23 cellular contexts compared by ENCODE assay signal in the genomic region with DNA sequence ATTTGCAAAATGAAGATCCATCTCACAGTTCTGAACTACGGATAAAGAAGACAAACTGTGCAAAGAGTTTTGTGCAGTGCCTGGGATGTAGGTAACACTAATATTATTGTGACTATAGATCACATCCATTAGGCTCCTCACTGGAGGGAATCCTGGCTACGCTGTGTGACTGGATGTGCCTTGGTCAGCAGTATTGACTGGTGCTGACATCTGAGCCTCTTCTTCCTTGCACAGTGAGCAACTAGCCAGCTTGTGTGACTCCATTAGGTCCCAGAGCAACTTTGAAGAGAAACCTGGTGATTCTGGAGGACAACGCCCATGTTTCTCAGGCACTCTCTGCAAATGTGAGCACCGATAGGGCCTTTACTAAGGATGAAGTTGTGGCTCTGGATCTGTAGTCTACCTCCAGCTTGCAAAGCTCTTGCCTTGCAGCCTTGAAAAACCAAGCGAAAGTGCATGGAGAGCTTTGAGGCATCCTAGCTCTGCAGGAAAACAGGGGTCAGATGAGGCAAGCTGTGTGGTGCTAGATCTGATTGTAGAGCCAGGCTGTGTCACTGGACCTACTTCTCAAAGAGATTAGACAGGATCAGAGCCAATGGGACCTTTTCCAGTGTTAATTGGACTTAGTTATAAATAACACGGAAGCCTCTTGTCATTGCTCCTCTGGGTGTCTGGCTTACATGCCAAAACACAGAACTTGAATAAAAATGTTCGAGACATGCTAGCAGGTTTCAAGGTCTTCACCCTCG.
DNase-seq lines count a peak whose midpoint lies in the region; ATAC-seq, FAIRE-seq and TF ChIP-seq lines count a peak whose summit lies in the region.
"Had no signal": no experiment of that assay in that cellular context is flagged by ENCODE, and none has a peak within 500 bp of the region (broad histone marks: within the 10 kb centered on the region; RNA-seq: fewer than 3 reads in every experiment).

No MANE protein-coding gene starts in this region.

- no peak overlapping the region for H3K4ac ChIP-seq in mesenchymal stem cell (ENCODE audit: low read depth in 1 of 2, low read length in 2 of 2)

- H3K4me2 ChIP-seq in BLaER1, result peak overlapping the region; percentile 55
- H3K4me2 ChIP-seq in parathyroid adenoma (ENCODE audit: low read length), result no peak overlapping the region
- H3K4me2 ChIP-seq in mesenchymal stem cell (ENCODE audit: low read length, poor library complexity, severe bottlenecking), result no peak overlapping the region

- H3K27me3 ChIP-seq in BLaER1 (no peaks in the 10 kb centered on the region), foreskin keratinocyte (no peaks in the 10 kb centered on the region), parathyroid adenoma (ENCODE audit: control insufficient read depth, insufficient read depth, low read length) (no peaks in the 10 kb centered on the region), mesenchymal stem cell (ENCODE audit: control insufficient read depth in 1 of 2, insufficient read depth in 1 of 2, low read length in 2 of 2) (no peaks in the 10 kb centered on the region)
- H3K27me3 ChIP-seq: left lung had no signal

- no peak overlapping the region for H3K18ac ChIP-seq in mesenchymal stem cell (ENCODE audit: low read depth in 1 of 2, low read length in 2 of 2)

- H3K9me3 Mint-ChIP-seq in progenitor cell of endocrine pancreas (ENCODE audit: low read depth), result no peaks in the 10 kb centered on the region
- H3K9me3 Mint-ChIP-seq: activated B cell treated with CpG ODN at 0.5 μM for 24 hours; central memory CD8-positive, alpha-beta T cell; dendritic cell treated with granulocyte-macrophage colony-stimulating factor and Interleukin-4, amounts not matched to agents 40 ng/mL and 50 ng/mL, for 4 days had no signal

- no peak overlapping the region for H3K23ac ChIP-seq in mesenchymal stem cell (ENCODE audit: low read length in 2 of 2)

- no peak overlapping the region for H3K4me3 Mint-ChIP-seq in progenitor cell of endocrine pancreas (ENCODE audit: low read depth)
- H3K4me3 Mint-ChIP-seq: activated B cell treated with CpG ODN at 0.5 μM for 24 hours; activated CD8-positive, alpha-beta memory T cell treated with anti-CD3 and anti-CD28 coated beads, Interleukin-2, amount 10 ng/mL, durations not matched to agents 7 days and 5 days; central memory CD8-positive, alpha-beta T cell; dendritic cell treated with granulocyte-macrophage colony-stimulating factor and Interleukin-4, amounts not matched to agents 40 ng/mL and 50 ng/mL, for 4 days; naive thymus-derived CD4-positive, alpha-beta T cell had no signal

- H3K27ac ChIP-seq in BLaER1, result no peak overlapping the region
- peak overlapping the region; percentile 81 for H3K27ac ChIP-seq in foreskin keratinocyte
- H3K27ac ChIP-seq in parathyroid adenoma, result no peak overlapping the region
- no peak overlapping the region for H3K27ac ChIP-seq in mesenchymal stem cell (ENCODE audit: low read length, poor library complexity, severe bottlenecking)
- H3K27ac ChIP-seq: HL-60, psoas muscle, SK-N-MC, skin epidermis had no signal

- H2BK120ac ChIP-seq in mesenchymal stem cell (ENCODE audit: low read depth, low read length), result no peak overlapping the region

- H3K79me1 ChIP-seq in mesenchymal stem cell (replicated peaks; ENCODE audit: low read length, poor library complexity, severe bottlenecking), result no peaks in the 10 kb centered on the region

- no peak overlapping the region for H2BK12ac ChIP-seq in mesenchymal stem cell (ENCODE audit: low read length in 2 of 2)

- no peaks in the 10 kb centered on the region for H3K36me3 ChIP-seq in BLaER1
- no peaks in the 10 kb centered on the region for H3K36me3 ChIP-seq in parathyroid adenoma (ENCODE audit: control insufficient read depth, insufficient read depth, low read length)
- no peaks in the 10 kb centered on the region for H3K36me3 ChIP-seq in mesenchymal stem cell (ENCODE audit: control insufficient read depth in 1 of 2, insufficient read depth in 2 of 2, low read depth in 1 of 2, low read length in 2 of 2)
- H3K36me3 ChIP-seq: left lung had no signal

- no peaks in the 10 kb centered on the region for H3K27me3 Mint-ChIP-seq in progenitor cell of endocrine pancreas
- H3K27me3 Mint-ChIP-seq: activated B cell treated with CpG ODN at 0.5 μM for 24 hours; activated CD8-positive, alpha-beta memory T cell treated with anti-CD3 and anti-CD28 coated beads, Interleukin-2, amount 10 ng/mL, durations not matched to agents 7 days and 5 days had no signal

- no peak overlapping the region for H2AK5ac ChIP-seq in mesenchymal stem cell (ENCODE audit: low read length, severe bottlenecking)

- no peaks in the 10 kb centered on the region for H3K36me3 Mint-ChIP-seq in progenitor cell of endocrine pancreas (ENCODE audit: insufficient read depth)
- H3K36me3 Mint-ChIP-seq: activated CD8-positive, alpha-beta memory T cell treated with anti-CD3 and anti-CD28 coated beads, Interleukin-2, amount 10 ng/mL, durations not matched to agents 7 days and 5 days; naive thymus-derived CD4-positive, alpha-beta T cell had no signal

- H2BK5ac ChIP-seq in mesenchymal stem cell (ENCODE audit: low read depth, low read length, poor library complexity, severe bottlenecking), result no peak overlapping the region

- peak; percentile 36 for FAIRE-seq in HTR-8/SVneo (lab: Jason Lieb, UNC)
- FAIRE-seq: islet of Langerhans had no signal

- H4K8ac ChIP-seq in mesenchymal stem cell (ENCODE audit: low read length), result no peak overlapping the region

- H3K4me3 ChIP-seq in BLaER1 (no peak overlapping the region), parathyroid adenoma (ENCODE audit: low read depth, low read length) (no peak overlapping the region), mesenchymal stem cell (ENCODE audit: insufficient read depth in 1 of 2, low read depth in 1 of 2, low read length in 2 of 2) (no peak overlapping the region)
- H3K4me3 ChIP-seq: left lung, psoas muscle, SK-N-MC, skin epidermis had no signal

- H3K9ac ChIP-seq in BLaER1, result no peak overlapping the region
- H3K9ac ChIP-seq in parathyroid adenoma, result no peak overlapping the region
- no peak overlapping the region for H3K9ac ChIP-seq in mesenchymal stem cell (ENCODE audit: low read length)

- H2AFZ ChIP-seq in parathyroid adenoma, result peak overlapping the region; percentile 13
- H2AFZ ChIP-seq in mesenchymal stem cell (ENCODE audit: low read depth, low read length), result no peak overlapping the region

- 97% methylated on average over 8 of the region's 8 CpGs for WGBS in mesenchymal stem cell

- ATAC-seq in foreskin keratinocyte, result no peak
- ATAC-seq: activated CD8-positive, alpha-beta memory T cell treated with anti-CD3 and anti-CD28 coated beads, Interleukin-2, amount 10 ng/mL, durations not matched to agents 7 days and 5 days had no signal

- H3K14ac ChIP-seq in mesenchymal stem cell (ENCODE audit: low read length in 2 of 2), result no peak overlapping the region

- TF ChIP-seq CTCF in foreskin keratinocyte (conservative IDR thresholded peaks at IDR 0.05) (no peak), parathyroid adenoma (IDR thresholded peaks at IDR 0.05) (no peak), progenitor cell of endocrine pancreas (IDR thresholded peaks at IDR 0.05; ENCODE audit: unreplicated experiment) (no peak)

- H2BK15ac ChIP-seq in mesenchymal stem cell (ENCODE audit: low read depth, poor library complexity, severe bottlenecking), result no peak overlapping the region

- H4K20me1 ChIP-seq in BLaER1, result no peaks in the 10 kb centered on the region

- peaks cover 46% of the 10 kb centered on the region for H3K4me1 ChIP-seq in BLaER1
- peaks cover 14% of the 10 kb centered on the region for H3K4me1 ChIP-seq in foreskin keratinocyte
- peaks cover 2% of the 10 kb centered on the region for H3K4me1 ChIP-seq in parathyroid adenoma
- H3K4me1 ChIP-seq in mesenchymal stem cell (ENCODE audit: control insufficient read depth, insufficient read depth, low read depth, low read length), result peaks cover 3% of the 10 kb centered on the region

- no peak overlapping the region for H3K27ac Mint-ChIP-seq in progenitor cell of endocrine pancreas
- H3K27ac Mint-ChIP-seq: activated B cell treated with CpG ODN at 0.5 μM for 24 hours; activated CD8-positive, alpha-beta memory T cell treated with anti-CD3 and anti-CD28 coated beads, Interleukin-2, amount 10 ng/mL, durations not matched to agents 7 days and 5 days; dendritic cell treated with granulocyte-macrophage colony-stimulating factor and Interleukin-4, amounts not matched to agents 40 ng/mL and 50 ng/mL, for 4 days; naive thymus-derived CD4-positive, alpha-beta T cell had no signal

- H4K91ac ChIP-seq in mesenchymal stem cell (ENCODE audit: low read length), result no peak overlapping the region

- no peaks in the 10 kb centered on the region for H3K79me2 ChIP-seq in parathyroid adenoma

- H3K9me3 ChIP-seq in BLaER1, result no peaks in the 10 kb centered on the region
- H3K9me3 ChIP-seq in parathyroid adenoma (ENCODE audit: control insufficient read depth, low read length), result no peaks in the 10 kb centered on the region
- no peaks in the 10 kb centered on the region for H3K9me3 ChIP-seq in mesenchymal stem cell (ENCODE audit: control insufficient read depth, low read length)
- H3K9me3 ChIP-seq: left lung, psoas muscle had no signal

- peaks cover 10% of the 10 kb centered on the region for H3K4me1 Mint-ChIP-seq in progenitor cell of endocrine pancreas (ENCODE audit: low read depth)
- H3K4me1 Mint-ChIP-seq: naive thymus-derived CD4-positive, alpha-beta T cell had no signal

- DNase-seq in HTR-8/SVneo (ENCODE audit: insufficient read length, low spot score) (no peak), foreskin keratinocyte (no peak), progenitor cell of endocrine pancreas (ENCODE audit: low spot score, unreplicated experiment) (no peak), NCI-H446 (lab: John Stamatoyannopoulos, UW) (no peak), mesenchymal stem cell (no peak)
- DNase-seq: activated B cell treated with CpG ODN at 0.5 μM for 24 hours; activated CD8-positive, alpha-beta memory T cell treated with anti-CD3 and anti-CD28 coated beads, Interleukin-2, amount 10 ng/mL, durations not matched to agents 7 days and 5 days; activated gamma-delta T cell treated with Interleukin-2 at 50 U/mL for 16 hours; activated T-cell treated with anti-CD3 and anti-CD28 coated beads, Interleukin-2, amount 50 U/mL, for 48 hours; glutamatergic neuron; naive thymus-derived CD4-positive, alpha-beta T cell; stimulated activated naive CD4-positive, alpha-beta T cell; T-helper 1 cell had no signal
